Comparison of ENCODE assay signal across 3 cellular contexts in the genomic region with DNA sequence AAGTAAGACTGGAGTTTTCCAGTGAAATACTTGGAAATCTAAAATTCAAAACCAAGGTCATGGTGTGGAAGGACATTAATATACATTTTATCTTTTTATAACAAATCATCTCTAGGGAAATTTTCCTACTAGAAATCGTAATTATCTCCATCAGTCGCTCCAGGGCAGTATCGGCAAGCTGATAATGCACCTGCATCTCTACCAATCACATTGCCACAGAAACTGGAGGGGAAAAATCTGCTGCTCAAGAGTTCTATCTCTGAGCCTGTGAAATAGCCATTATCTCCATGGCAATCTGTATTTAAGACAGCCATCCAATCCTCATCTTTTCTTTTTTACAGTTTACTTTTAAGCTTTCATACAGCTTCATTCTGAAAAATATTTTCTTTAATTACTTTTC.
"Had no signal": no experiment of that assay in that cellular context is flagged by ENCODE, and none has a peak within 500 bp of the region (broad histone marks: within the 10 kb centered on the region; RNA-seq: fewer than 3 reads in every experiment).

No MANE protein-coding gene starts in this region.

- H3K4me3 ChIP-seq: GM12878 had no signal

- DNase-seq: GDM1, GF-D8 had no signal

- ATAC-seq: GM12878 had no signal
